ENCODE assay signal across 16 cellular contexts in the genomic region with DNA sequence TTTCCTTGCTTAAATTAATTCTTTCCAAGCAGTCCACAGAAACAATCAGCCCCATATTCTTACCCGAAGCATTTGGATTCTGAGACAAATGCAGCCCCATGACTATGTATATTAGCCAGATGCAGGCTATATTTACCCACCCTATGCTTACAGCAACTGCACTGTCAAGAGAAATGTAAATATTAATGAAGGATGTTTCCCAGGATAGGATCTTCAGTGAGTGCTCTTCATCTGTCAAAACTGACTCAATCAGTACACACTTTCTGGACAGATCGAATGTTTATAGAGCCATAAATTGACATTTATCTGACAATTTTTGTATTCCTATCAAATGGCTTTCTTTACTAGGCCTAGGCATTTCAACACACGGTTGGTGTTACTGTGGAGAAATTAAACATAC.
DNase-seq lines count a peak whose midpoint lies in the region; TF ChIP-seq lines count a peak whose summit lies in the region.
"Had no signal": no experiment of that assay in that cellular context is flagged by ENCODE, and none has a peak within 500 bp of the region (broad histone marks: within the 10 kb centered on the region; RNA-seq: fewer than 3 reads in every experiment).

No MANE protein-coding gene starts in this region.

- peaks cover 53% of the 10 kb centered on the region for H3K4me1 Mint-ChIP-seq in neural crest cell
- H3K4me1 Mint-ChIP-seq: B cell, T-cell had no signal

- H3K4me3 Mint-ChIP-seq in neural crest cell = no peak overlapping the region
- H3K4me3 Mint-ChIP-seq: B cell, HFFc6, T-cell had no signal

- peaks cover 3% of the 10 kb centered on the region for H3K36me3 Mint-ChIP-seq in neural crest cell (ENCODE audit: low read depth)
- H3K36me3 Mint-ChIP-seq: T-cell had no signal

- TF ChIP-seq CTCF in neural crest cell (conservative IDR thresholded peaks at IDR 0.05) = no peak

- peak; percentile 7 for DNase-seq in NCI-H1092 treated with DMSO at 0.1 percent for 48 hours (lab: John Stamatoyannopoulos, UW)
- DNase-seq in NCI-H1092 (lab: John Stamatoyannopoulos, UW) = no peak
- DNase-seq in DMS153 treated with DMSO at 0.1 percent for 48 hours (lab: John Stamatoyannopoulos, UW; ENCODE audit: unreplicated experiment) = peak; percentile 2
- DNase-seq in NCI-H69 (lab: John Stamatoyannopoulos, UW) = peak; percentile 65
- no peak for DNase-seq in neural crest cell (ENCODE audit: low read depth, low spot score)
- no peak for DNase-seq in GF-D8 (lab: John Stamatoyannopoulos, UW)
- DNase-seq in kidney tubule cell (ENCODE audit: low spot score) = no peak
- no peak for DNase-seq in GDM1 (lab: John Stamatoyannopoulos, UW)
- DNase-seq: 8988T, HFFc6, KG1, NCI-H1436 treated with DMSO at 0.1 percent for 48 hours, NCI-H2081, OCI-M1, T-cell had no signal

- peaks cover 11% of the 10 kb centered on the region for H3K9me3 Mint-ChIP-seq in neural crest cell

- H3K27me3 Mint-ChIP-seq in neural crest cell (ENCODE audit: low read depth) = no peaks in the 10 kb centered on the region
- H3K27me3 Mint-ChIP-seq: B cell, T-cell had no signal

- peak overlapping the region; percentile 40 for H3K27ac Mint-ChIP-seq in neural crest cell (ENCODE audit: unreplicated experiment)
- H3K27ac Mint-ChIP-seq: B cell, HFFc6, T-cell had no signal

Comparison
In these comparisons a context has a peak if more than half of its experiments do, and no peak if none do; other contexts are left out.
1. DNase-seq: peak in NCI-H1092 treated with DMSO at 0.1 percent for 48 hours (single experiment), DMS153 treated with DMSO at 0.1 percent for 48 hours (single experiment) and NCI-H69 (single experiment); none in NCI-H1092 (single experiment), neural crest cell (single experiment), GF-D8 (single experiment), kidney tubule cell (single experiment) and GDM1 (single experiment).